20 cellular contexts compared by ENCODE assay signal in genomic region chr16:17278988-17279387, GRCh38.
"Had no signal": no experiment of that assay in that cellular context is flagged by ENCODE, and none has a peak within 500 bp of the region (broad histone marks: within the 10 kb centered on the region; RNA-seq: fewer than 3 reads in every experiment).

No MANE protein-coding gene starts in this region.

- H3K27me3 Mint-ChIP-seq: activated CD4-positive, alpha-beta memory T cell treated with anti-CD3 and anti-CD28 coated beads for 36 hours; activated naive CD8-positive, alpha-beta T cell treated with anti-CD3 and anti-CD28 coated beads for 36 hours; naive thymus-derived CD8-positive, alpha-beta T cell had no signal

- H2AFZ ChIP-seq: hepatocyte had no signal

- H3K4me3 Mint-ChIP-seq: activated CD4-positive, alpha-beta memory T cell treated with anti-CD3 and anti-CD28 coated beads for 36 hours; activated naive CD8-positive, alpha-beta T cell treated with anti-CD3 and anti-CD28 coated beads for 36 hours; activated T-helper 1 cell treated with anti-CD3 and anti-CD28 coated beads, Interleukin-12 subunit alpha, Interleukin-12 subunit beta, Interleukin-2, Interleukin-4 antibody, amounts not matched to agents 30 ng/mL and 10 ng/mL and 1 ng/mL, durations not matched to agents 14 hours and 24 hours and 36 hours; naive thymus-derived CD8-positive, alpha-beta T cell had no signal

- ATAC-seq: mucosa of descending colon; naive thymus-derived CD8-positive, alpha-beta T cell; stimulated activated naive CD8-positive, alpha-beta T cell treated with anti-CD3 and anti-CD28 coated beads, Interleukin-15, Interleukin-2, amounts not matched to agents 100 U/mL and 50 U/mL, for 24 hours had no signal

- DNase-seq: activated CD4-positive, alpha-beta memory T cell treated with anti-CD3 and anti-CD28 coated beads for 36 hours; activated gamma-delta T cell treated with Interleukin-2 at 50 U/mL for 16 hours; activated naive CD8-positive, alpha-beta T cell treated with anti-CD3 and anti-CD28 coated beads for 36 hours; activated T-cell treated with anti-CD3 and anti-CD28 coated beads for 4 hours; dermis blood vessel endothelial cell; foreskin fibroblast; mesenchymal stem cell; mucosa of descending colon; naive thymus-derived CD8-positive, alpha-beta T cell; posterior cingulate gyrus; retina; spleen; stimulated activated naive CD8-positive, alpha-beta T cell treated with anti-CD3 and anti-CD28 coated beads, Interleukin-15, Interleukin-2, amounts not matched to agents 100 U/mL and 50 U/mL, for 24 hours; uterus; WERI-Rb-1 had no signal

- H3K36me3 ChIP-seq: neutrophil, spleen, tibial nerve, uterus, WERI-Rb-1 had no signal

- H3K4me3 ChIP-seq: hepatocyte, mucosa of descending colon, spleen, tibial nerve, uterus had no signal

- H3K9me3 ChIP-seq: mucosa of descending colon, neutrophil, spleen, tibial nerve, uterus had no signal

- H3K4me2 ChIP-seq: hepatocyte had no signal

- H3K36me3 Mint-ChIP-seq: activated CD4-positive, alpha-beta memory T cell treated with anti-CD3 and anti-CD28 coated beads for 36 hours; activated naive CD8-positive, alpha-beta T cell treated with anti-CD3 and anti-CD28 coated beads for 36 hours had no signal

- H3K27ac Mint-ChIP-seq: activated CD4-positive, alpha-beta memory T cell treated with anti-CD3 and anti-CD28 coated beads for 36 hours; activated naive CD8-positive, alpha-beta T cell treated with anti-CD3 and anti-CD28 coated beads for 36 hours; activated T-helper 1 cell treated with anti-CD3 and anti-CD28 coated beads, Interleukin-12 subunit alpha, Interleukin-12 subunit beta, Interleukin-2, Interleukin-4 antibody, amounts not matched to agents 30 ng/mL and 10 ng/mL and 1 ng/mL, durations not matched to agents 14 hours and 24 hours and 36 hours had no signal

- H3K27me3 ChIP-seq: hepatocyte, neutrophil, spleen, tibial nerve, uterus had no signal

- H3K4me1 ChIP-seq: uterus had no signal

- H3K9me3 Mint-ChIP-seq: activated CD4-positive, alpha-beta memory T cell treated with anti-CD3 and anti-CD28 coated beads for 36 hours; activated naive CD8-positive, alpha-beta T cell treated with anti-CD3 and anti-CD28 coated beads for 36 hours; activated T-helper 1 cell treated with anti-CD3 and anti-CD28 coated beads, Interleukin-12 subunit alpha, Interleukin-12 subunit beta, Interleukin-2, Interleukin-4 antibody, amounts not matched to agents 30 ng/mL and 10 ng/mL and 1 ng/mL, durations not matched to agents 14 hours and 24 hours and 36 hours; naive thymus-derived CD8-positive, alpha-beta T cell had no signal

- H3K27ac ChIP-seq: epithelial cell of prostate, hepatocyte, neutrophil, spleen, tibial nerve, uterus, WERI-Rb-1 had no signal
